11 cellular contexts compared by ENCODE assay signal in genomic region chr2:240570531-240571313, GRCh38. TPM values are rescaled to one million over a fixed set of nuclear protein-coding genes. Genes with fewer than 3 reads are reported as not detected.
DNase-seq lines count a peak whose midpoint lies in the region; ATAC-seq and TF ChIP-seq lines count a peak whose summit lies in the region.
"Had no signal": no experiment of that assay in that cellular context is flagged by ENCODE, and none has a peak within 500 bp of the region (broad histone marks: within the 10 kb centered on the region; RNA-seq: fewer than 3 reads in every experiment).

No MANE protein-coding gene starts in this region.

- no peaks in the 10 kb centered on the region for H4K20me1 ChIP-seq in osteoblast (ENCODE audit: insufficient read depth, low read length)

- no peak overlapping the region for H3K4me2 ChIP-seq in osteoblast (ENCODE audit: insufficient read depth, low read length)

- H3K4me1 ChIP-seq in CD8-positive, alpha-beta T cell (ENCODE audit: insufficient read depth, low read length) = peaks cover 48% of the 10 kb centered on the region
- H3K4me1 ChIP-seq in Peyer's patch = peaks cover 0 to 45% (median 34%) of the 10 kb centered on the region in 4 donors
- peaks cover 21% of the 10 kb centered on the region for H3K4me1 ChIP-seq in osteoblast (ENCODE audit: insufficient read depth, low read length)

- H3K27ac Mint-ChIP-seq in CD8-positive, alpha-beta T cell = peak overlapping the region; percentile 57
- no peak overlapping the region for H3K27ac Mint-ChIP-seq in glutamatergic neuron (ENCODE audit: unreplicated experiment)

- peaks cover 48% of the 10 kb centered on the region for H3K4me1 Mint-ChIP-seq in CD8-positive, alpha-beta T cell (ENCODE audit: low read depth)
- peaks cover 4% of the 10 kb centered on the region for H3K4me1 Mint-ChIP-seq in glutamatergic neuron (ENCODE audit: low read depth, unreplicated experiment)

- no peak for TF ChIP-seq CTCF in CD8-positive, alpha-beta T cell (IDR thresholded peaks at IDR 0.05)
- TF ChIP-seq CTCF in Peyer's patch (IDR thresholded peaks at IDR 0.05) = no peak
- TF ChIP-seq CTCF in glutamatergic neuron (IDR thresholded peaks at IDR 0.05; ENCODE audit: partially characterized antibody, unreplicated experiment) = no peak
- no peak for TF ChIP-seq CTCF in osteoblast (IDR thresholded peaks at IDR 0.05; ENCODE audit: extremely low read depth, low read depth, low read length)

- no peaks in the 10 kb centered on the region for H3K36me3 ChIP-seq in CD8-positive, alpha-beta T cell (ENCODE audit: insufficient read depth, low read length)
- H3K36me3 ChIP-seq in Peyer's patch (peaks cover 0 to 38% (median 0%) of the 10 kb centered on the region in 3 donors), osteoblast (ENCODE audit: insufficient read depth, low read length) (no peaks in the 10 kb centered on the region)

- no peak overlapping the region for H2AFZ ChIP-seq in osteoblast (ENCODE audit: low read length)

- no peaks in the 10 kb centered on the region for H3K9me3 Mint-ChIP-seq in CD8-positive, alpha-beta T cell
- peaks cover 3% of the 10 kb centered on the region for H3K9me3 Mint-ChIP-seq in glutamatergic neuron (ENCODE audit: unreplicated experiment)

- H3K79me2 ChIP-seq in osteoblast (ENCODE audit: insufficient read depth, low read length) = peaks cover 13% of the 10 kb centered on the region

- peak overlapping the region; percentile 85 for H3K4me3 Mint-ChIP-seq in CD8-positive, alpha-beta T cell
- H3K4me3 Mint-ChIP-seq in glutamatergic neuron (ENCODE audit: unreplicated experiment) = no peak overlapping the region

- peaks cover 33% of the 10 kb centered on the region for H3K36me3 Mint-ChIP-seq in CD8-positive, alpha-beta T cell
- H3K36me3 Mint-ChIP-seq in glutamatergic neuron (ENCODE audit: unreplicated experiment) = no peaks in the 10 kb centered on the region

- intact Hi-C loops in CD8-positive, alpha-beta T cell (cut with DNase I, micrococcal nuclease) = no loop called here

- ATAC-seq in CD8-positive, alpha-beta T cell = no peak

- no peak for DNase-seq in CD8-positive, alpha-beta T cell
- DNase-seq in Peyer's patch (peak in 2 of 3 donors; percentile 37 to 43), glutamatergic neuron (peak; percentile 14), osteoblast (ENCODE audit: insufficient read length, low spot score, missing footprints) (peak; percentile 73), H4 (ENCODE audit: low spot score) (no peak), SK-N-DZ (ENCODE audit: low spot score) (no peak), AG20443 (ENCODE audit: low spot score) (no peak), AG08396 (ENCODE audit: low spot score) (no peak)
- DNase-seq: DMS153, NCI-H1417 treated with DMSO at 0.1 percent for 48 hours had no signal

- CTCF ChIA-PET in CD8-positive, alpha-beta T cell (lab: Charles Lee) = interaction anchor here (1.0 kb wide), 1 partner anchor 9 kb away, joined by 4 read pairs; no protein-coding TSS in a partner anchor

- POLR2A ChIA-PET in CD8-positive, alpha-beta T cell (lab: Charles Lee) = interaction anchor here (1.2 to 3.7 kb wide), 2 partner anchors 10 to 16 kb away, joined by 6 to 16 read pairs; partner anchors contain the start of gene CAPN10

- H3K27me3 Mint-ChIP-seq in CD8-positive, alpha-beta T cell (ENCODE audit: low read depth) = no peaks in the 10 kb centered on the region
- H3K27me3 Mint-ChIP-seq in glutamatergic neuron (ENCODE audit: unreplicated experiment) = peaks cover 14% of the 10 kb centered on the region

- no peaks in the 10 kb centered on the region for H3K9me3 ChIP-seq in CD8-positive, alpha-beta T cell (ENCODE audit: low read length)
- H3K9me3 ChIP-seq in Peyer's patch (no peaks in the 10 kb centered on the region), osteoblast (ENCODE audit: low read depth, low read length) (no peaks in the 10 kb centered on the region)
- H3K9me3 ChIP-seq: vagina had no signal

- H3K4me3 ChIP-seq in CD8-positive, alpha-beta T cell (ENCODE audit: low read depth, low read length) = no peak overlapping the region
- peak overlapping the region in 1 of 4 donors; percentile 98 for H3K4me3 ChIP-seq in Peyer's patch
- no peak overlapping the region for H3K4me3 ChIP-seq in osteoblast (ENCODE audit: insufficient read depth, low read length)

- H3K27me3 ChIP-seq in CD8-positive, alpha-beta T cell (ENCODE audit: insufficient read depth, low read length) = no peaks in the 10 kb centered on the region
- H3K27me3 ChIP-seq in Peyer's patch (no peaks in the 10 kb centered on the region), osteoblast (ENCODE audit: insufficient read depth, low read length) (no peaks in the 10 kb centered on the region)
- H3K27me3 ChIP-seq: vagina had no signal

- TF ChIP-seq POLR2A in Peyer's patch (IDR thresholded peaks at IDR 0.05) = no peak

- no peak overlapping the region for H3K27ac ChIP-seq in CD8-positive, alpha-beta T cell (ENCODE audit: low read depth, low read length)
- H3K27ac ChIP-seq in Peyer's patch = no peak overlapping the region
- H3K27ac ChIP-seq in osteoblast (ENCODE audit: low read depth, low read length) = no peak overlapping the region
- H3K27ac ChIP-seq: vagina had no signal

RNA-seq across cellular contexts. Expression of gene RNPEPL1, which starts 2.4 kb away (rescaled TPM):
- total RNA-seq in CD8-positive, alpha-beta T cell = 10 to 100 TPM; 73.3 to 75.0 TPM
- 100 to 1,000 TPM in 3 of 4 donors, 10 to 100 TPM in 1; 85.0 to 175 (median 154) TPM for total RNA-seq in Peyer's patch
- 20.9 TPM for total RNA-seq in glutamatergic neuron (ENCODE audit: unreplicated experiment)
- total RNA-seq in osteoblast = 13.0 and 14.7 TPM in 2 replicates
- 2.7 and 8.1 TPM in 2 replicates for total RNA-seq in H4 (2014; rRNA removed; shearing (Covaris generic))
- 20.9 and 24.6 TPM in 2 replicates for polyA plus RNA-seq in SK-N-DZ (2014; cell fraction: cytosol; rRNA removed)
- 52.1 and 94.9 TPM in 2 replicates for polyA plus RNA-seq in SK-N-DZ (2014; cell fraction: nucleus; rRNA removed)

RNA-seq across cellular contexts. Expression of gene DUSP28, which starts 10.6 kb away (rescaled TPM):
- total RNA-seq in CD8-positive, alpha-beta T cell = 10 to 100 TPM; 16.4 to 17.3 TPM
- total RNA-seq in Peyer's patch (10 to 100 TPM in 1 of 4 donors, 1 to 10 TPM in 3; 4.2 to 10.1 (median 7.1) TPM), glutamatergic neuron (ENCODE audit: unreplicated experiment) (2.8 TPM), osteoblast (3.2 and 4.7 TPM in 2 replicates)
- 2.2 and 5.6 TPM in 2 replicates for total RNA-seq in H4 (2014; rRNA removed; shearing (Covaris generic))
- 8.2 and 11.3 TPM in 2 replicates for polyA plus RNA-seq in SK-N-DZ (2014; cell fraction: cytosol; rRNA removed)
- polyA plus RNA-seq in SK-N-DZ (2014; cell fraction: nucleus; rRNA removed) = 3.3 and 6.3 TPM in 2 replicates

RNA-seq across cellular contexts. Expression of gene ANKMY1, which starts 12.9 kb away (rescaled TPM):
- 10 to 100 TPM; 23.4 to 23.9 TPM for total RNA-seq in CD8-positive, alpha-beta T cell
- 10 to 100 TPM; 27.8 to 89.1 (median 40.1) TPM for total RNA-seq in Peyer's patch
- 9.0 TPM for total RNA-seq in glutamatergic neuron (ENCODE audit: unreplicated experiment)
- 11.2 and 11.5 TPM in 2 replicates for total RNA-seq in osteoblast
- 6.1 and 12.7 TPM in 2 replicates for total RNA-seq in H4 (2014; rRNA removed; shearing (Covaris generic))
- polyA plus RNA-seq in SK-N-DZ (2014; cell fraction: cytosol; rRNA removed) = 11.4 and 18.0 TPM in 2 replicates
- polyA plus RNA-seq in SK-N-DZ (2014; cell fraction: nucleus; rRNA removed) = 16.7 and 28.4 TPM in 2 replicates

RNA-seq across cellular contexts. Expression of gene CAPN10, which starts 15.8 kb away (rescaled TPM):
- 10 to 100 TPM; 65.9 to 68.9 TPM for total RNA-seq in CD8-positive, alpha-beta T cell
- 10 to 100 TPM; 48.3 to 96.4 (median 78.9) TPM for total RNA-seq in Peyer's patch
- 67.1 TPM for total RNA-seq in glutamatergic neuron (ENCODE audit: unreplicated experiment)
- total RNA-seq in osteoblast = 21.0 and 22.1 TPM in 2 replicates
- total RNA-seq in H4 (2014; rRNA removed; shearing (Covaris generic)) = 3.1 and 5.7 TPM in 2 replicates
- 33.5 and 49.4 TPM in 2 replicates for polyA plus RNA-seq in SK-N-DZ (2014; cell fraction: cytosol; rRNA removed)
- 222 and 266 TPM in 2 replicates for polyA plus RNA-seq in SK-N-DZ (2014; cell fraction: nucleus; rRNA removed)

RNA-seq across cellular contexts. Expression of gene GPR35, which starts 54.6 kb away (rescaled TPM):
- total RNA-seq in CD8-positive, alpha-beta T cell = 10 to 100 TPM; 17.5 to 18.7 TPM
- 100 to 1,000 TPM in 3 of 4 donors, 10 to 100 TPM in 1; 61.1 to 341 (median 261) TPM for total RNA-seq in Peyer's patch
- 1.5 TPM for total RNA-seq in glutamatergic neuron (ENCODE audit: unreplicated experiment)
- total RNA-seq in osteoblast = 1.1 and 1.5 TPM in 2 replicates
- total RNA-seq in H4 (2014; rRNA removed; shearing (Covaris generic)) = 0.75 and 0.86 TPM in 2 replicates
- polyA plus RNA-seq in SK-N-DZ (2014; cell fraction: cytosol; rRNA removed) = not detected in 2 replicates
- 0.16 TPM in 1 of 2 replicates, not detected in the other for polyA plus RNA-seq in SK-N-DZ (2014; cell fraction: nucleus; rRNA removed)

Comparison
In these comparisons a context has a peak if more than half of its experiments do, and no peak if none do; other contexts are left out.
1. DNase-seq: peak in Peyer's patch (2 of 3), glutamatergic neuron (single experiment) and osteoblast (single experiment); none in CD8-positive, alpha-beta T cell (0 of 7), H4 (single experiment), SK-N-DZ (single experiment), AG20443 (single experiment) and AG08396 (single experiment).